Comparison of ENCODE assay signal across 30 cellular contexts in the genomic region with DNA sequence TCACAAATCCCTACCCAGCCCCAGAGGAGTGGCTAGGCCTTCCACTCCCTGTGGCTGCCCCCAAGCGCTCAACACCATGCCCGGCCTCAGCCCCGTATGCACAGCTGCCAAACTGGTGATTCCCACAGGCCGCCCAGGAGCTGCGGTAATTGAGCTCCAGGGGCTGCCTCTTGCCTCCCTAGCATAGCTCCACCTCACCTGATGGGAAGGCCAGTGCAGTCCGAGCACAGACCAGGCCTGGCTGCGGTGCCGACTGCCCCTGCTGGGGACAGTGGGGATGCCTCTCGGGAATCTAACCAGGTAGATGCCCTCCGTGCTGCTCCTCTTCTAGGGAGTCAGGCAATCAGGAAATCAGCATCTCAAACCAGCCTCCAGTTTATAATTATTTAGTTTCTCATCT. TPM values are rescaled to one million over a fixed set of nuclear protein-coding genes. Genes with fewer than 3 reads are reported as not detected.
DNase-seq lines count a peak whose midpoint lies in the region; ATAC-seq and TF ChIP-seq lines count a peak whose summit lies in the region.
"Had no signal": no experiment of that assay in that cellular context is flagged by ENCODE, and none has a peak within 500 bp of the region (broad histone marks: within the 10 kb centered on the region; RNA-seq: fewer than 3 reads in every experiment).

No MANE protein-coding gene starts in this region.

- H3K27me3 Mint-ChIP-seq in GM23338 (ENCODE audit: insufficient read depth, low read depth, poor library complexity) (peaks cover 6% of the 10 kb centered on the region), neural progenitor cell (ENCODE audit: insufficient read depth, low read depth) (peaks cover 17% of the 10 kb centered on the region), T-cell (peaks cover 3 to 4% of the 10 kb centered on the region in 2 donors)
- H3K27me3 Mint-ChIP-seq: activated CD4-positive, alpha-beta T cell treated with anti-CD3 and anti-CD28 coated beads, Interleukin-2, amount 10 ng/mL, durations not matched to agents 7 days and 5 days; activated naive CD8-positive, alpha-beta T cell treated with anti-CD3 and anti-CD28 coated beads for 36 hours; CD4-positive, alpha-beta memory T cell had no signal

- H2AFZ ChIP-seq in GM23338 (no peak overlapping the region), PC-3 (ENCODE audit: low read length) (no peak overlapping the region), neural progenitor cell (replicated peaks) (no peak overlapping the region)

- H3K36me3 ChIP-seq in GM23338 (ENCODE audit: insufficient read depth) (no peaks in the 10 kb centered on the region), PC-3 (ENCODE audit: low read depth, low read length) (no peaks in the 10 kb centered on the region), neural progenitor cell (no peaks in the 10 kb centered on the region)
- H3K36me3 ChIP-seq: uterus had no signal

- H3K9me2 ChIP-seq in GM23338 (ENCODE audit: insufficient read depth) (0 out of 2 replicates have a peak, but pooled peaks cover 2% of the 10 kb centered on the region), PC-3 (replicated peaks; ENCODE audit: low read length) (no peaks in the 10 kb centered on the region)

- H3K27me3 ChIP-seq in GM23338 (ENCODE audit: insufficient read depth): no peaks in the 10 kb centered on the region
- peaks cover 22% of the 10 kb centered on the region for H3K27me3 ChIP-seq in PC-3 (ENCODE audit: low read length)
- H3K27me3 ChIP-seq in neural progenitor cell: no peaks in the 10 kb centered on the region
- H3K27me3 ChIP-seq: testis, uterus had no signal

- H3K4me3 Mint-ChIP-seq in GM23338 (no peak overlapping the region), neural progenitor cell (no peak overlapping the region), T-cell (no peak overlapping the region)
- H3K4me3 Mint-ChIP-seq: activated CD4-positive, alpha-beta T cell treated with anti-CD3 and anti-CD28 coated beads, Interleukin-2, amount 10 ng/mL, durations not matched to agents 7 days and 5 days; activated naive CD8-positive, alpha-beta T cell treated with anti-CD3 and anti-CD28 coated beads for 36 hours; B cell; CD4-positive, alpha-beta memory T cell; naive thymus-derived CD8-positive, alpha-beta T cell had no signal

- H3K9me3 Mint-ChIP-seq in GM23338 (no peaks in the 10 kb centered on the region), neural progenitor cell (no peaks in the 10 kb centered on the region), T-cell (no peaks in the 10 kb centered on the region)
- H3K9me3 Mint-ChIP-seq: activated CD4-positive, alpha-beta T cell treated with anti-CD3 and anti-CD28 coated beads, Interleukin-2, amount 10 ng/mL, durations not matched to agents 7 days and 5 days; activated naive CD8-positive, alpha-beta T cell treated with anti-CD3 and anti-CD28 coated beads for 36 hours; CD4-positive, alpha-beta memory T cell; naive thymus-derived CD8-positive, alpha-beta T cell had no signal

- H3K4me2 ChIP-seq in GM23338 (no peak overlapping the region), PC-3 (ENCODE audit: low read length) (no peak overlapping the region), neural progenitor cell (no peak overlapping the region)
- H3K4me2 ChIP-seq: smooth muscle cell had no signal

- H4K20me1 ChIP-seq in GM23338 (replicated peaks; ENCODE audit: insufficient read depth): no peaks in the 10 kb centered on the region
- no peaks in the 10 kb centered on the region for H4K20me1 ChIP-seq in PC-3 (ENCODE audit: low read length)
- H4K20me1 ChIP-seq in neural progenitor cell (ENCODE audit: low read depth): no peaks in the 10 kb centered on the region

- H3F3A ChIP-seq in GM23338 (replicated peaks; ENCODE audit: low read depth) (no peaks in the 10 kb centered on the region), PC-3 (ENCODE audit: low read length, unreplicated experiment) (no peaks in the 10 kb centered on the region), neural progenitor cell (ENCODE audit: low read depth) (no peaks in the 10 kb centered on the region)

- H3K79me2 ChIP-seq in GM23338 (replicated peaks; ENCODE audit: insufficient read depth): no peaks in the 10 kb centered on the region
- H3K79me2 ChIP-seq in PC-3 (ENCODE audit: low read length): no peaks in the 10 kb centered on the region
- H3K79me2 ChIP-seq in neural progenitor cell (ENCODE audit: low read depth): no peaks in the 10 kb centered on the region

- H3K27ac ChIP-seq in GM23338 (ENCODE audit: low read depth): no peak overlapping the region
- H3K27ac ChIP-seq in PC-3 (ENCODE audit: low read length): no peak overlapping the region
- no peak overlapping the region for H3K27ac ChIP-seq in neural progenitor cell
- H3K27ac ChIP-seq: HL-60, testis, uterus had no signal

- H3K4me1 Mint-ChIP-seq in GM23338 (peaks cover 14% of the 10 kb centered on the region), neural progenitor cell (no peaks in the 10 kb centered on the region), T-cell (no peaks in the 10 kb centered on the region)
- H3K4me1 Mint-ChIP-seq: activated CD4-positive, alpha-beta T cell treated with anti-CD3 and anti-CD28 coated beads, Interleukin-2, amount 10 ng/mL, durations not matched to agents 7 days and 5 days; activated naive CD8-positive, alpha-beta T cell treated with anti-CD3 and anti-CD28 coated beads for 36 hours; B cell; CD4-positive, alpha-beta memory T cell; naive thymus-derived CD8-positive, alpha-beta T cell had no signal

- H3K9ac ChIP-seq in PC-3 (ENCODE audit: low read length) (no peak overlapping the region), neural progenitor cell (no peak overlapping the region)

- H3K9me3 ChIP-seq in PC-3 (ENCODE audit: low read length) (no peaks in the 10 kb centered on the region), neural progenitor cell (ENCODE audit: low read depth) (no peaks in the 10 kb centered on the region)
- H3K9me3 ChIP-seq: testis, uterus had no signal

- peak; percentile 39 to 40; a peak in 3 of 4 replicates for TF ChIP-seq CTCF in GM23338 (conservative IDR thresholded peaks at IDR 0.05; ENCODE audit: low read depth in 2 of 2)
- TF ChIP-seq CTCF in PC-3 (conservative IDR thresholded peaks at IDR 0.05; ENCODE audit: low read depth, low read length): no peak
- TF ChIP-seq CTCF in fibroblast of pulmonary artery (IDR thresholded peaks at IDR 0.05; ENCODE audit: low read length, missing control alignments): peak; percentile 2
- TF ChIP-seq CTCF in neural progenitor cell (IDR thresholded peaks at IDR 0.05): peak; percentile 55

- BruUV-seq in PC-3 (replicated peaks; lab: Mats Ljungman, UMichigan): no TSS peak

- H3K4me3 ChIP-seq in GM23338 (no peak overlapping the region), PC-3 (ENCODE audit: low read length) (no peak overlapping the region), fibroblast of pulmonary artery (replicated peaks; ENCODE audit: low read depth, low read length) (no peak overlapping the region), neural progenitor cell (no peak overlapping the region)
- H3K4me3 ChIP-seq: smooth muscle cell, testis, uterus had no signal

- DNase-seq in GM23338 (ENCODE audit: low spot score) (peak; percentile 77), PC-3 (peak; percentile 6), fibroblast of pulmonary artery (ENCODE audit: low read depth) (no peak), neural progenitor cell (ENCODE audit: low spot score) (peak; percentile 75), inferior parietal cortex (ENCODE audit: extremely low spot score) (no peak), T-cell (no peak), activated gamma-delta T cell treated with Interleukin-2 at 50 U/mL for 16 hours (no peak)
- DNase-seq: ACHN; activated CD4-positive, alpha-beta T cell treated with anti-CD3 and anti-CD28 coated beads, Interleukin-2, amount 10 ng/mL, durations not matched to agents 7 days and 5 days; activated naive CD8-positive, alpha-beta T cell treated with anti-CD3 and anti-CD28 coated beads for 36 hours; anterior cingulate cortex; CD4-positive, alpha-beta memory T cell; kidney; midbrain; naive thymus-derived CD8-positive, alpha-beta T cell; NCI-H1417; NCI-H2029; NCI-H2227 treated with DMSO at 0.1 percent for 48 hours; NCI-H526 treated with DMSO at 0.1 percent for 48 hours; SIG-M5; stimulated activated naive CD8-positive, alpha-beta T cell treated with anti-CD3 and anti-CD28 coated beads, Interleukin-15, Interleukin-2, amounts not matched to agents 100 U/mL and 50 U/mL, for 24 hours; T1000; testis; uterus had no signal

- no peaks in the 10 kb centered on the region for H3K4me1 ChIP-seq in GM23338 (ENCODE audit: insufficient read depth)
- no peaks in the 10 kb centered on the region for H3K4me1 ChIP-seq in PC-3 (ENCODE audit: insufficient read depth, low read length)
- peaks cover 4% of the 10 kb centered on the region for H3K4me1 ChIP-seq in neural progenitor cell
- H3K4me1 ChIP-seq: testis, uterus had no signal

- POLR2A ChIA-PET in PC-3 (lab: Charles Lee; ENCODE audit: unreplicated experiment) (interaction anchor here (0.6 kb wide), 1 partner anchor 642 kb away, joined by 5 read pairs; no protein-coding TSS in a partner anchor), T-cell (lab: Charles Lee) (no interaction called here)

- H3K27ac Mint-ChIP-seq in GM23338 (no peak overlapping the region), neural progenitor cell (no peak overlapping the region), T-cell (no peak overlapping the region)
- H3K27ac Mint-ChIP-seq: activated CD4-positive, alpha-beta T cell treated with anti-CD3 and anti-CD28 coated beads, Interleukin-2, amount 10 ng/mL, durations not matched to agents 7 days and 5 days; activated naive CD8-positive, alpha-beta T cell treated with anti-CD3 and anti-CD28 coated beads for 36 hours; B cell; CD4-positive, alpha-beta memory T cell; naive thymus-derived CD8-positive, alpha-beta T cell had no signal

- intact Hi-C loops in PC-3 (cut with micrococcal nuclease): no loop called here

- CTCF ChIA-PET in PC-3 (lab: Charles Lee): no interaction called here
- CTCF ChIA-PET in T-cell (lab: Charles Lee): interaction anchor here in 1 of 2 donors (1.1 kb wide), 1 partner anchor 77 kb away, joined by 3 read pairs; no protein-coding TSS in a partner anchor

- H3K36me3 Mint-ChIP-seq in GM23338 (ENCODE audit: low read depth) (no peaks in the 10 kb centered on the region; the same call in 2 of the 3 replicates), neural progenitor cell (no peaks in the 10 kb centered on the region), T-cell (no peaks in the 10 kb centered on the region)
- H3K36me3 Mint-ChIP-seq: activated naive CD8-positive, alpha-beta T cell treated with anti-CD3 and anti-CD28 coated beads for 36 hours; CD4-positive, alpha-beta memory T cell; naive thymus-derived CD8-positive, alpha-beta T cell had no signal

- ATAC-seq in GM23338 (peak; percentile 94), PC-3 (peak; percentile 62), T-cell (replicated peaks in 1 of 4) (no peak)
- ATAC-seq: naive thymus-derived CD8-positive, alpha-beta T cell; Panc1 had no signal

TF ChIP-seq in GM23338, 12 proteins besides CTCF, POLR2A, EP300 and RAD21 (continues in another document):
- TF ChIP-seq ZNF114 (CRISPR knock-in tag; IDR thresholded peaks at IDR 0.05): no peak

RNA-seq across cellular contexts. Expression of a gene that starts 25.9 kb away (rescaled TPM):
- 8.2 and 10.6 TPM in 2 replicates for total RNA-seq in GM23338 (2014; rRNA removed; shearing (Covaris generic))
- polyA plus RNA-seq in GM23338 (2016; fragmentation: Nextera tagmentation; extraction: Ambion mirVana): 8.4 and 10.2 TPM in 2 replicates
- total RNA-seq in PC-3 (2014; rRNA removed) (0.06 TPM in 1 of 2 replicates, not detected in the other), neural progenitor cell (ENCODE audit: low replicate concordance) (3.9 and 4.6 TPM in 2 replicates), T-cell (under 1 TPM in 3 of 5 donors, not detected in 2; 0.12 to 0.47 (median 0.23) TPM)
- total RNA-seq: activated CD4-positive, alpha-beta T cell treated with anti-CD3 and anti-CD28 coated beads, Interleukin-2, amount 10 ng/mL, durations not matched to agents 7 days and 5 days; bronchial epithelial cell; osteoblast had no signal
- polyA plus RNA-seq: CD4-positive, alpha-beta memory T cell; naive thymus-derived CD8-positive, alpha-beta T cell had no signal

Comparison
In these comparisons a context has a peak if more than half of its experiments do, and no peak if none do; other contexts are left out.
1. ATAC-seq: peak in GM23338 (single experiment) and PC-3 (single experiment); none in T-cell (0 of 4).
2. DNase-seq: peak in GM23338 (single experiment), PC-3 (single experiment) and neural progenitor cell (single experiment); none in fibroblast of pulmonary artery (single experiment), inferior parietal cortex (single experiment), T-cell (0 of 34) and activated gamma-delta T cell treated with Interleukin-2 at 50 U/mL for 16 hours (single experiment).